ENCODE assay signal across 9 cellular contexts in the genomic region with DNA sequence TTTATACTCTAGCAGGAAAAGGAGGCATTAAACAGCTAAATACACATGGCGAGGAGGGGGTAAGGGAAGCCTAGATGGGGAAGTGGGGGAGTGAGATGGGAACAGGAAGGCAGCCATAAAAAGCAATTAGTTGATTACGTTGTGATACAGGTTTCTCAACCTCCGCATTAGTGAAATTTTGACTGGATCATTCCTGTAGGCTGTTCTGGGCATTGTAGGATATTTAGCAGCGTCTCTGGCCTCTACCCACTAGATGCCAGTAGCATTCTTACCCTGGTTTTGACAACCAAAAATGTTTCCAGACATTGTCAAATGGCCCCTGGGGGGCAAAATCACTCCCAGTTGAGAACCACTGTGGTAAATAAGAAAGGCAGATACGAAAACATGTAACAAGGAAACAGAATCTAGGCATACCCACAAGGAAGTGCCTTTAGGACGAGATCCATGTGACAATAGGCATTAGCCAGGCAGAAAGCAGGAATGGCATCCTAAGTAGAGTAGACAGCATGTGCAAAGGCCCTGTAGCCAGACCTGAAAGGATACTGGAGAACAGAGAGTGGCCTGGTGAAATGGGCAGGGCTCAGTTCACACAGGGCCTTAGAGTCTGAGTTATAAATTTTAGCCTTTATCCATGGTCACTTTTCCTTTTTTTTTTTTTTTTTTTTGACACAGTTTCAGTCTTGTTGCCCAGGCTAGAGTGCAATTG. TPM values are rescaled to one million over a fixed set of nuclear protein-coding genes. Genes with fewer than 3 reads are reported as not detected.
A peak's percentile ranks its signal among the peaks of the same experiment; 100 is the strongest.
DNase-seq lines count a peak whose midpoint lies in the region; ATAC-seq and TF ChIP-seq lines count a peak whose summit lies in the region.
"Had no signal": no experiment of that assay in that cellular context is flagged by ENCODE, and none has a peak within 500 bp of the region (broad histone marks: within the 10 kb centered on the region; RNA-seq: fewer than 3 reads in every experiment).

No MANE protein-coding gene starts in this region.

- H3K9me3 Mint-ChIP-seq in activated CD8-positive, alpha-beta T cell treated with anti-CD3 and anti-CD28 coated beads, Interleukin-2, amount 10 ng/mL, durations not matched to agents 7 days and 5 days (ENCODE audit: insufficient read depth) = no peaks in the 10 kb centered on the region

- H3K9me3 ChIP-seq in right atrium auricular region (no peaks in the 10 kb centered on the region), left lung (no peaks in the 10 kb centered on the region), uterus (no peaks in the 10 kb centered on the region)

- peak overlapping the region; percentile 81 to 84 for H3K27ac ChIP-seq in right atrium auricular region
- H3K27ac ChIP-seq in left lung = peak overlapping the region; percentile 90 to 91
- H3K27ac ChIP-seq in uterus = peak overlapping the region; percentile 83 to 87

- H3K27me3 ChIP-seq in right atrium auricular region (no peaks in the 10 kb centered on the region), left lung (no peaks in the 10 kb centered on the region), uterus (no peaks in the 10 kb centered on the region)

- no peaks in the 10 kb centered on the region for H3K27me3 Mint-ChIP-seq in activated CD8-positive, alpha-beta T cell treated with anti-CD3 and anti-CD28 coated beads, Interleukin-2, amount 10 ng/mL, durations not matched to agents 7 days and 5 days (ENCODE audit: low read depth)

- POLR2A ChIA-PET in activated CD8-positive, alpha-beta T cell treated with anti-CD3 and anti-CD28 coated beads, Interleukin-2, amount 10 ng/mL, durations not matched to agents 7 days and 5 days (lab: Charles Lee) = interaction anchor here (0.8 to 1.5 kb wide), 6 partner anchors 8 to 86 kb away, joined by 3 to 12 read pairs (median 4); a partner anchor contains a TSS

- H3K4me3 ChIP-seq in right atrium auricular region (no peak overlapping the region), left lung (peak overlapping the region in 1 of 2 donors; percentile 41), uterus (peak overlapping the region; percentile 36 to 47)

- no peak for TF ChIP-seq CTCF in right atrium auricular region (IDR thresholded peaks at IDR 0.05)
- no peak for TF ChIP-seq CTCF in left lung (IDR thresholded peaks at IDR 0.05)
- no peak for TF ChIP-seq CTCF in uterus (IDR thresholded peaks at IDR 0.05)

- H3K4me1 ChIP-seq in right atrium auricular region (peaks cover 0 to 11% of the 10 kb centered on the region in 2 donors), left lung (peaks cover 0 to 16% of the 10 kb centered on the region in 2 donors), uterus (peaks cover 0 to 5% of the 10 kb centered on the region in 2 donors)

- no peak for ATAC-seq in Right ventricle myocardium superior (ENCODE audit: poor library complexity)
- no peak for ATAC-seq in activated CD8-positive, alpha-beta T cell treated with anti-CD3 and anti-CD28 coated beads, Interleukin-2, amount 10 ng/mL, durations not matched to agents 7 days and 5 days
- peak; percentile 25 for ATAC-seq in left lung

- H3K36me3 Mint-ChIP-seq in activated CD8-positive, alpha-beta T cell treated with anti-CD3 and anti-CD28 coated beads, Interleukin-2, amount 10 ng/mL, durations not matched to agents 7 days and 5 days (ENCODE audit: low read depth) = no peaks in the 10 kb centered on the region

- TF ChIP-seq POLR2A in uterus (IDR thresholded peaks at IDR 0.05) = no peak

- DNase-seq in right atrium auricular region (ENCODE audit: low spot score) (no peak), Right ventricle myocardium superior (no peak), left lung (no peak), uterus (no peak), SIG-M5 treated with dmso at 0.1 percent for 504 hours (lab: John Stamatoyannopoulos, UW; ENCODE audit: unreplicated experiment) (no peak), NK-92 (lab: John Stamatoyannopoulos, UW; ENCODE audit: unreplicated experiment) (no peak), cerebellum (ENCODE audit: low spot score) (no peak)
- no peak for DNase-seq in activated CD8-positive, alpha-beta T cell treated with anti-CD3 and anti-CD28 coated beads, Interleukin-2, amount 10 ng/mL, durations not matched to agents 7 days and 5 days
- DNase-seq: cerebellar nuclear complex had no signal

- H3K36me3 ChIP-seq in right atrium auricular region (no peaks in the 10 kb centered on the region), left lung (no peaks in the 10 kb centered on the region), uterus (no peaks in the 10 kb centered on the region)

- H3K27ac Mint-ChIP-seq in activated CD8-positive, alpha-beta T cell treated with anti-CD3 and anti-CD28 coated beads, Interleukin-2, amount 10 ng/mL, durations not matched to agents 7 days and 5 days = peak overlapping the region; percentile 94

- peak overlapping the region; percentile 81 for H3K4me3 Mint-ChIP-seq in activated CD8-positive, alpha-beta T cell treated with anti-CD3 and anti-CD28 coated beads, Interleukin-2, amount 10 ng/mL, durations not matched to agents 7 days and 5 days

- peaks cover 46% of the 10 kb centered on the region for H3K4me1 Mint-ChIP-seq in activated CD8-positive, alpha-beta T cell treated with anti-CD3 and anti-CD28 coated beads, Interleukin-2, amount 10 ng/mL, durations not matched to agents 7 days and 5 days (ENCODE audit: low read depth)

- CTCF ChIA-PET in activated CD8-positive, alpha-beta T cell treated with anti-CD3 and anti-CD28 coated beads, Interleukin-2, amount 10 ng/mL, durations not matched to agents 7 days and 5 days (lab: Charles Lee) = interaction anchor here (0.8 to 6.2 kb wide), 18 partner anchors 13 to 369 kb away, joined by 3 to 38 read pairs (median 5); a partner anchor contains a TSS

- intact Hi-C loops in Right ventricle myocardium superior (cut with DNase I) = no loop called here
- intact Hi-C loops in left lung (cut with DNase I) = no loop called here
- intact Hi-C loops in uterus (cut with DNase I; ENCODE audit: low total_unique reads) = no loop called here

RNA-seq across cellular contexts. Expression of a gene that starts 25.8 kb away (rescaled TPM):
- 10 to 100 TPM; 28.1 to 38.7 TPM for total RNA-seq in right atrium auricular region
- 20.1 TPM for total RNA-seq in Right ventricle myocardium superior
- 10 to 100 TPM; 59.7 to 62.5 TPM for total RNA-seq in activated CD8-positive, alpha-beta T cell treated with anti-CD3 and anti-CD28 coated beads, Interleukin-2, amount 10 ng/mL, durations not matched to agents 7 days and 5 days
- total RNA-seq in left lung = 10 to 100 TPM; 70.7 to 98.6 TPM
- total RNA-seq in uterus = 10 to 100 TPM; 14.1 to 33.9 (median 20.2) TPM
- 13.9 TPM for total RNA-seq in cerebellum

Comparison
In these comparisons a context has a peak if more than half of its experiments do, and no peak if none do; other contexts are left out.
1. H3K4me3 ChIP-seq: peak in uterus (2 of 2); none in right atrium auricular region (0 of 2).
2. Peak in every context shown above with its lines, with median percentiles within 50 percentile points of each other: H3K27ac ChIP-seq.